ENCODE assay signal across 21 cellular contexts in the genomic region with DNA sequence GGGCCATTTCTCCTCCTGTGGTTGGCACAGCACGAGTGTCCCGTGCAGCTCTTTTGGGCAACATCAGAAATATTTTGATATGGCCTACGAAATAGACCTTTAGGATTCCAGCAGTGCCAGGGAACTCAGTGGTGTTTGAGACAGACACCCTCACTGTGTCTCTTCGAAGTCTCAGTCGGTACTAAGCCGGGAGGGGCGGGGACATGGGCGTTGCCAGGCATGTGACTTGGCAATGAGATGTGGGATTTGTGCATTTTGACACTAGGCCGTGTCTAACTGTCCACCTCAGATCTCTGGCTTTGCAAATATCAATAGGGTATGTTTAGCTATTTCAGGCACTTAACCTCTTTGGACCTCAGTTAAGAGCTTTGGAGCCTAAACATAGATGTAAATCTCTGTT.
"Had no signal": no experiment of that assay in that cellular context is flagged by ENCODE, and none has a peak within 500 bp of the region (broad histone marks: within the 10 kb centered on the region; RNA-seq: fewer than 3 reads in every experiment).

No MANE protein-coding gene starts in this region.

- H3K4me1 ChIP-seq: SJCRH30 had no signal

- H3K36me3 ChIP-seq: SJCRH30 had no signal

- H3K4me3 Mint-ChIP-seq: IgD-negative memory B cell had no signal

- H3K36me3 Mint-ChIP-seq: IgD-negative memory B cell had no signal

- H3K27ac Mint-ChIP-seq: IgD-negative memory B cell had no signal

- H3K4me3 ChIP-seq: K562, SJCRH30 had no signal

- ATAC-seq: K562, Panc1, Right ventricle myocardium inferior, SK-N-SH treated with all-trans-retinoic acid at 6 μM for 48 hours had no signal

- H3K27ac ChIP-seq: KMS-11, SJCRH30 had no signal

- H3K9ac ChIP-seq: KMS-11 had no signal

- DNase-seq: Kasumi-1, MM.1S, NCI-H1092 treated with DMSO at 0.1 percent for 48 hours, NCI-H1436, NCI-H1694, NCI-H187 treated with DMSO at 0.1 percent for 48 hours, NCI-H2029 treated with DMSO at 0.1 percent for 48 hours, NCI-H2171 treated with DMSO at 0.1 percent for 48 hours, NCI-H2227 treated with DMSO at 0.1 percent for 48 hours, NCI-H524, NCI-H526 treated with DMSO at 0.1 percent for 48 hours, NCI-H748 treated with DMSO at 0.1 percent for 48 hours, SHP77 treated with DMSO at 0.1 percent for 48 hours, SJCRH30 had no signal

- H3K4me1 Mint-ChIP-seq: IgD-negative memory B cell had no signal

- H3K27me3 ChIP-seq: SJCRH30 had no signal

- FAIRE-seq: HTR-8/SVneo, K562 had no signal

- H3K9me3 ChIP-seq: SJCRH30 had no signal
